Comparison of ENCODE assay signal across 1 cellular context in the genomic region with DNA sequence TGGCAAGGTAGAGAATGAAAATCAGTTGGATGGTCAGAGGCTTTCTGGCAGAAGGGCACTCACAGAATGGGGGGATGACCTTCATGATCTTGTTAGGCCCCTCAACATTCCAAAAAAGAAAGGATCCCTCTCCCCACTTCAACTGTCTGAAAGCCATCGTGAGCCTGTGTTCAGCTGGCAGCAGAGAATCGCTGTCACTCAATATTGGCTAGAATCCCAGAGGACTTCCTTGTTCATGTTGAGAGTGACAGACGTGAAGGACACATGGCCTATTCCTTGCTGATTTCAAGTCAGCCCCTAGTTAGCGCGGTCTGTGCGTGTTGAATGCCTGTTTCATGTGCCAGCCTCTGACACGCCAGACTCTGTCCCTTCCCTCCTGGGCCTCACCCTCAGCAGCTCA.
TF ChIP-seq lines count a peak whose summit lies in the region.

No MANE protein-coding gene starts in this region.

TF ChIP-seq in H1, 55 proteins besides CTCF, POLR2A, EP300 and RAD21 (continued from another document):
- TF ChIP-seq, protein P1, sequence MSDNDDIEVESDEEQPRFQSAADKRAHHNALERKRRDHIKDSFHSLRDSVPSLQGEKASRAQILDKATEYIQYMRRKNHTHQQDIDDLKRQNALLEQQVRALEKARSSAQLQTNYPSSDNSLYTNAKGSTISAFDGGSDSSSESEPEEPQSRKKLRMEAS (IDR thresholded peaks at IDR 0.05): no peak
